ENCODE assay signal across 1 cellular context in genomic region chr12:47767197-47767724, GRCh38.
TF ChIP-seq lines count a peak whose summit lies in the region.

No MANE protein-coding gene starts in this region.

TF ChIP-seq in HCT116, 20 proteins besides CTCF, POLR2A, EP300 and RAD21 (continued from another document):
- TF ChIP-seq REST (IDR thresholded peaks at IDR 0.05; ENCODE audit: low read depth) = no peak
TF ChIP-seq in HCT116: peak in this region for 0.
